In genomic region chr2:98771771-98772521, GRCh38 we compare ENCODE assay signal across 9 cellular contexts. TPM values are rescaled to one million over a fixed set of nuclear protein-coding genes. Genes with fewer than 3 reads are reported as not detected.
A peak's percentile ranks its signal among the peaks of the same experiment; 100 is the strongest.
DNase-seq lines count a peak whose midpoint lies in the region; ATAC-seq and TF ChIP-seq lines count a peak whose summit lies in the region.
"Had no signal": no experiment of that assay in that cellular context is flagged by ENCODE, and none has a peak within 500 bp of the region (broad histone marks: within the 10 kb centered on the region; RNA-seq: fewer than 3 reads in every experiment).

No MANE protein-coding gene starts in this region.

- TF ChIP-seq CTCF in right atrium auricular region (IDR thresholded peaks at IDR 0.05) (no peak), hepatocyte (IDR thresholded peaks at IDR 0.05; ENCODE audit: poor library complexity) (no peak)

- no peaks in the 10 kb centered on the region for H4K20me1 ChIP-seq in hepatocyte (ENCODE audit: insufficient read depth, poor library complexity, severe bottlenecking)

- no peaks in the 10 kb centered on the region for H3K9me2 ChIP-seq in hepatocyte (replicated peaks; ENCODE audit: insufficient read depth)

- H3K4me3 ChIP-seq in right atrium auricular region = no peak overlapping the region
- H3K4me3 ChIP-seq in hepatocyte = no peak overlapping the region
- H3K4me3 ChIP-seq: SJSA1 had no signal

- ATAC-seq in Right ventricle myocardium superior (ENCODE audit: poor library complexity) = peak; percentile 64
- ATAC-seq in activated T-cell treated with anti-CD3 and anti-CD28 coated beads, Interleukin-2, amount 50 U/mL, for 4 hours = peak; percentile 55 to 62

- H3K27me3 ChIP-seq in right atrium auricular region (no peaks in the 10 kb centered on the region), hepatocyte (no peaks in the 10 kb centered on the region)
- H3K27me3 ChIP-seq: SJSA1 had no signal

- intact Hi-C loops in Right ventricle myocardium superior (cut with DNase I) = no loop called here

- peaks cover 81% of the 10 kb centered on the region for H3K4me1 Mint-ChIP-seq in activated T-cell treated with anti-CD3 and anti-CD28 coated beads, Interleukin-2, amount 50 U/mL, for 4 hours (ENCODE audit: low read depth)

- WGBS in hepatocyte (ENCODE audit: low lambda C conversion rate, missing lambda C conversion rate) = 66% methylated on average over 15 of the region's 16 CpGs

- H2AFZ ChIP-seq in hepatocyte = no peak overlapping the region

- H3K4me1 ChIP-seq in right atrium auricular region (peaks cover 0 to 40% of the 10 kb centered on the region in 2 donors), hepatocyte (ENCODE audit: insufficient read depth) (no peaks in the 10 kb centered on the region)
- H3K4me1 ChIP-seq: SJSA1 had no signal

- H3K27ac ChIP-seq in right atrium auricular region (no peak overlapping the region), hepatocyte (no peak overlapping the region), temporal lobe (ENCODE audit: low read depth, low read length) (peak overlapping the region; percentile 48)
- H3K27ac ChIP-seq: SJSA1 had no signal

- DNase-seq in Right ventricle myocardium superior = no peak
- DNase-seq in right atrium auricular region (ENCODE audit: low spot score) = no peak
- DNase-seq in activated T-cell treated with anti-CD3 and anti-CD28 coated beads, Interleukin-2, amount 50 U/mL, for 4 hours = peak; percentile 46
- no peak for DNase-seq in hepatocyte (ENCODE audit: low spot score)
- no peak for DNase-seq in DMS 273 treated with DMSO at 0.1 percent for 48 hours (lab: John Stamatoyannopoulos, UW)
- no peak for DNase-seq in SK-N-DZ (ENCODE audit: low spot score)
- no peak for DNase-seq in middle frontal gyrus (ENCODE audit: extremely low spot score, low spot score)

- H3K36me3 ChIP-seq in right atrium auricular region (no peaks in the 10 kb centered on the region), hepatocyte (replicated peaks; ENCODE audit: insufficient read depth, low read depth) (no peaks in the 10 kb centered on the region)
- H3K36me3 ChIP-seq: SJSA1 had no signal

- H3K79me2 ChIP-seq in hepatocyte = no peaks in the 10 kb centered on the region

- peak overlapping the region; percentile 85 for H3K4me3 Mint-ChIP-seq in activated T-cell treated with anti-CD3 and anti-CD28 coated beads, Interleukin-2, amount 50 U/mL, for 4 hours

- H3K4me2 ChIP-seq in hepatocyte = peak overlapping the region; percentile 19

- H3K36me3 Mint-ChIP-seq in activated T-cell treated with anti-CD3 and anti-CD28 coated beads, Interleukin-2, amount 50 U/mL, for 4 hours (ENCODE audit: insufficient read depth) = no peaks in the 10 kb centered on the region

- H3K9me3 Mint-ChIP-seq in activated T-cell treated with anti-CD3 and anti-CD28 coated beads, Interleukin-2, amount 50 U/mL, for 4 hours = no peaks in the 10 kb centered on the region

- no peaks in the 10 kb centered on the region for H3K27me3 Mint-ChIP-seq in activated T-cell treated with anti-CD3 and anti-CD28 coated beads, Interleukin-2, amount 50 U/mL, for 4 hours (ENCODE audit: low read depth)

- H3K9me3 ChIP-seq in right atrium auricular region (no peaks in the 10 kb centered on the region), hepatocyte (ENCODE audit: low read depth) (no peaks in the 10 kb centered on the region)
- H3K9me3 ChIP-seq: SJSA1 had no signal

RNA-seq across cellular contexts. Expression of gene MGAT4A, which starts 41.0 kb away (rescaled TPM):
- total RNA-seq in Right ventricle myocardium superior = 20.0 TPM
- total RNA-seq in right atrium auricular region = 10 to 100 TPM; 13.2 to 37.4 TPM
- total RNA-seq in activated T-cell treated with anti-CD3 and anti-CD28 coated beads, Interleukin-2, amount 50 U/mL, for 4 hours = 10 to 100 TPM; 24.8 to 33.1 (median 32.4) TPM
- total RNA-seq in hepatocyte = 21.6 and 22.2 TPM in 2 replicates
- 10.1 and 10.5 TPM in 2 replicates for polyA plus RNA-seq in hepatocyte
- 24.8 TPM for total RNA-seq in temporal lobe
- polyA plus RNA-seq in SK-N-DZ (2014; cell fraction: cytosol; rRNA removed) = 7.7 and 18.2 TPM in 2 replicates
- polyA plus RNA-seq in SK-N-DZ (2014; cell fraction: nucleus; rRNA removed) = 9.6 and 16.7 TPM in 2 replicates
- total RNA-seq: SJSA1 had no signal
